23 cellular contexts compared by ENCODE assay signal in the genomic region with DNA sequence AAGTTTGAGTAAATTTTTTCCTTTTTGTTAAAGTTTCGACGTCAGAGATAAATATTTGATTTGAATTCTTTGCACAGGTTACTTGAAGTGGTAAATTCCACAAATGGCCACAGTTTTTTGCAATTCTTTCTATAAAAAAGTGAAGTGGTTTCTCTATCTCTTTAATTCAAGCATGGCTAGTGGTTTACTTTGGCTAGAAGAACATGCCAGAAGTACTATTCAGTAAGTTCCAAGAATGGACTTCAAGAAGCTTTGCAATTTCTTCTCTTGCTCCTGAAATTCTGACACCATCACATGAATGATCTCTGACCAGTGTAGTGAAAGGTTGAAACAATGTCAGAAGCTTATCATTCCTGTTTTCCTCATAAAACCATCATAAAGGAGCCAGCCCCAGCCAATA.
"Had no signal": no experiment of that assay in that cellular context is flagged by ENCODE, and none has a peak within 500 bp of the region (broad histone marks: within the 10 kb centered on the region; RNA-seq: fewer than 3 reads in every experiment).

No MANE protein-coding gene starts in this region.

- FAIRE-seq: endothelial cell of umbilical vein had no signal

- H3K4me1 ChIP-seq: esophagus muscularis mucosa, foreskin keratinocyte, gastroesophageal sphincter, heart left ventricle, lower lobe of right lung had no signal

- ATAC-seq: foreskin keratinocyte, gastroesophageal sphincter, heart left ventricle, left colon, left lobe of liver, left ventricle myocardium superior, mucosa of descending colon had no signal

- H3K4me3 ChIP-seq: coronary artery, dorsolateral prefrontal cortex, esophagus muscularis mucosa, gastroesophageal sphincter, heart left ventricle, hepatocyte, lower lobe of right lung, mucosa of descending colon had no signal

- H3K4me1 Mint-ChIP-seq: immature natural killer cell, mesothelial cell of epicardium had no signal

- H3K4me3 Mint-ChIP-seq: immature natural killer cell, mesothelial cell of epicardium had no signal

- H3K27me3 ChIP-seq: dorsolateral prefrontal cortex, esophagus muscularis mucosa, foreskin keratinocyte, gastroesophageal sphincter, heart left ventricle, hepatocyte had no signal

- H3K27ac ChIP-seq: coronary artery, dorsolateral prefrontal cortex, esophagus muscularis mucosa, foreskin keratinocyte, gastroesophageal sphincter, heart left ventricle, hepatocyte, lower lobe of right lung had no signal

- H3K36me3 ChIP-seq: esophagus muscularis mucosa, gastroesophageal sphincter, heart left ventricle, lower lobe of right lung had no signal

- H3K9me3 ChIP-seq: esophagus muscularis mucosa, gastroesophageal sphincter, heart left ventricle, lower lobe of right lung, mucosa of descending colon had no signal

- H3K4me2 ChIP-seq: hepatocyte had no signal

- H3K79me2 ChIP-seq: hepatocyte had no signal

- H3K36me3 Mint-ChIP-seq: immature natural killer cell, mesothelial cell of epicardium had no signal

- H3K27ac Mint-ChIP-seq: immature natural killer cell, mesothelial cell of epicardium had no signal

- DNase-seq: dermis blood vessel endothelial cell; dorsolateral prefrontal cortex; effector CD4-positive, alpha-beta T cell; effector memory CD4-positive, alpha-beta T cell; foreskin keratinocyte; heart left ventricle; hypothalamus; immature natural killer cell; islet precursor cell; kidney; kidney glomerular epithelial cell; left colon; left ventricle myocardium superior; lower lobe of right lung; mesenchymal stem cell; mucosa of descending colon had no signal

- H2AFZ ChIP-seq: hepatocyte had no signal
